Comparison of ENCODE assay signal across 8 cellular contexts in genomic region chr4:82890913-82891727, GRCh38. TPM values are rescaled to one million over a fixed set of nuclear protein-coding genes. Genes with fewer than 3 reads are reported as not detected.
A peak's percentile ranks its signal among the peaks of the same experiment; 100 is the strongest.
DNase-seq lines count a peak whose midpoint lies in the region; ATAC-seq and TF ChIP-seq lines count a peak whose summit lies in the region.

Gene SEC31A, minus strand, starts transcription at chr4:82891153. Its CDS starts 9,217 bp downstream, at chr4:82881936.

- H3K27me3 Mint-ChIP-seq in IgD-negative memory B cell = no peaks in the 10 kb centered on the region

- no peaks in the 10 kb centered on the region for H3K9me3 Mint-ChIP-seq in IgD-negative memory B cell

- H3K36me3 ChIP-seq in mucosa of descending colon (ENCODE audit: low read depth) = peaks cover 4% of the 10 kb centered on the region

- peak within 1 kb of the TSS; percentile 95 to 98 (median 97) for H3K27ac Mint-ChIP-seq in IgD-negative memory B cell

- H3K36me3 Mint-ChIP-seq in IgD-negative memory B cell = peaks cover 6% of the 10 kb centered on the region

- H3K4me3 ChIP-seq in epithelial cell of esophagus (ENCODE audit: low read length) (peak within 1 kb of the TSS; percentile 66), mucosa of descending colon (peak within 1 kb of the TSS; percentile 74)

- TF ChIP-seq CTCF in epithelial cell of esophagus (IDR thresholded peaks at IDR 0.05; ENCODE audit: insufficient read depth, low read depth, low read length, missing control alignments) = no peak
- no peak for TF ChIP-seq CTCF in mucosa of descending colon (IDR thresholded peaks at IDR 0.05)

- intact Hi-C loops in mucosa of descending colon (cut with DNase I, micrococcal nuclease) = loop anchor here in 1 of 2 donors (1.0 to 10.0 kb wide), 2 partner anchors 9 to 394 kb away; partner anchors contain the start of genes COQ2 and THAP9

- peaks cover 25% of the 10 kb centered on the region for H3K4me1 ChIP-seq in mucosa of descending colon (ENCODE audit: low read depth)

- H3K4me1 Mint-ChIP-seq in IgD-negative memory B cell = peaks cover 11 to 33% (median 25%) of the 10 kb centered on the region in 3 donors

- DNase-seq in DMS 273 treated with DMSO at 0.1 percent for 48 hours (lab: John Stamatoyannopoulos, UW) (peak; percentile 71), OCI-M1 (lab: John Stamatoyannopoulos, UW) (peak; percentile 98), activated T-cell treated with anti-CD3 and anti-CD28 coated beads for 4 hours (peak; percentile 92), epithelial cell of esophagus (ENCODE audit: low read depth) (peak; percentile 97), mucosa of descending colon (peak; percentile 98 to 99 (median 98))
- peak; percentile 98 for DNase-seq in stimulated activated CD8-positive, alpha-beta memory T cell treated with anti-CD3 and anti-CD28 coated beads, Interleukin-4, amount 100 ng/mL, for 24 hours (ENCODE audit: low read depth)

- ATAC-seq in GM21529 (IDR thresholded peaks at IDR 0.05; ENCODE audit: unreplicated experiment) (peak; percentile 91), mucosa of descending colon (peak; percentile 98)

- no peaks in the 10 kb centered on the region for H3K9me3 ChIP-seq in mucosa of descending colon

- H3K4me3 Mint-ChIP-seq in IgD-negative memory B cell = peak within 1 kb of the TSS; percentile 92 to 99 (median 96)

RNA-seq across cellular contexts. Expression of gene SEC31A, which starts in this region (rescaled TPM):
- 102 TPM for polyA plus RNA-seq in IgD-negative memory B cell
- 100 to 1,000 TPM; 167 to 179 (median 176) TPM for total RNA-seq in mucosa of descending colon

Comparison
In these comparisons a context has a peak if more than half of its experiments do, and no peak if none do; other contexts are left out.
1. Peak in every context shown above with its lines: DNase-seq, ATAC-seq and H3K4me3 ChIP-seq.